Comparison of ENCODE assay signal across 2 cellular contexts in the genomic region with DNA sequence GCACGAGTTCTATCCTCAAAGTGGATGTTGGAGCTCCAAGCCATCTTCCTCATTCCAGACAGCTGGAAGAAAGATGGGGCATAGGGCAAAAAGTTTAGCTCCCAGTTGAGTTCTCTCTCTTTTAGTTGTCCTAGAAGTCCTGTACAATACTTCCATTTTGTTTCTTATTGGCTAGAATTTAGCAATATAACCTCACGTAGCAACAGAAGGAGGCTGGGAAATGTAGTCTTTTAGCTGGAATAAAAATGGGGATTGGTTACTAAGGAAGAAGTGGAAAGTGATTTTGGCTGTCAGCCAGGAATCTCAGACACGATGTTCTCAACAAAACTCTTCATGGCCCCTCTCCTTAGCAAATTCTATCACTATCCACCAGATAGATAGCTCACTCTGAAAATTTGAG.
TF ChIP-seq lines count a peak whose summit lies in the region.

No MANE protein-coding gene starts in this region.

TF ChIP-seq in IMR-90, 13 proteins besides CTCF, POLR2A, EP300 and RAD21:
- TF ChIP-seq, protein P1, sequence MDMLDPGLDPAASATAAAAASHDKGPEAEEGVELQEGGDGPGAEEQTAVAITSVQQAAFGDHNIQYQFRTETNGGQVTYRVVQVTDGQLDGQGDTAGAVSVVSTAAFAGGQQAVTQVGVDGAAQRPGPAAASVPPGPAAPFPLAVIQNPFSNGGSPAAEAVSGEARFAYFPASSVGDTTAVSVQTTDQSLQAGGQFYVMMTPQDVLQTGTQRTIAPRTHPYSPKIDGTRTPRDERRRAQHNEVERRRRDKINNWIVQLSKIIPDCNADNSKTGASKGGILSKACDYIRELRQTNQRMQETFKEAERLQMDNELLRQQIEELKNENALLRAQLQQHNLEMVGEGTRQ (IDR thresholded peaks at IDR 0.05; ENCODE audit: low read depth, low read length): no peak
- TF ChIP-seq MXI1 (IDR thresholded peaks at IDR 0.05; ENCODE audit: borderline replicate concordance, low read depth, low read length) (no peak), RFX5 (IDR thresholded peaks at IDR 0.05; ENCODE audit: low read depth, low read length) (no peak), CHD1 (IDR thresholded peaks at IDR 0.05; ENCODE audit: low read depth, low read length) (no peak), FOS (IDR thresholded peaks at IDR 0.05; ENCODE audit: low read depth, low read length) (no peak)
TF ChIP-seq in IMR-90: peak in this region for 0.

TF ChIP-seq in K562, 482 proteins besides CTCF, POLR2A, EP300 and RAD21:
- TF ChIP-seq CXXC5 (CRISPR knock-in tag; IDR thresholded peaks at IDR 0.05) (peak; percentile 25; the same call in 1 of the 2 replicates), TAL1 (IDR thresholded peaks at IDR 0.05) (no peak), ZNF764 (CRISPR knock-in tag; IDR thresholded peaks at IDR 0.05; ENCODE audit: low read depth) (no peak), NBN (IDR thresholded peaks at IDR 0.05; ENCODE audit: low read depth) (no peak), ATF1 (CRISPR knock-in tag; IDR thresholded peaks at IDR 0.05) (no peak), ATF1 (tag; IDR thresholded peaks at IDR 0.05) (peak; percentile 58), CREM (IDR thresholded peaks at IDR 0.05; ENCODE audit: low read depth) (peak; percentile 14; the same call in 1 of the 2 replicates), ZNF143 (CRISPR knock-in tag; IDR thresholded peaks at IDR 0.05) (peak; percentile 55; the same call in 1 of the 2 replicates), CEBPB (tag; IDR thresholded peaks at IDR 0.05) (0 out of 2 replicates have a peak, but pooled peaks have one; percentile 11), RFX1 (IDR thresholded peaks at IDR 0.05) (peak; percentile 30), HCFC1 (IDR thresholded peaks at IDR 0.05; ENCODE audit: low read depth, low read length) (peak; percentile 70), ZNF165 (CRISPR knock-in tag; IDR thresholded peaks at IDR 0.05; ENCODE audit: borderline replicate concordance) (no peak), ZFPM2 (CRISPR knock-in tag; IDR thresholded peaks at IDR 0.05) (no peak), CSDE1 (IDR thresholded peaks at IDR 0.05) (no peak), STAT5B (CRISPR knock-in tag; IDR thresholded peaks at IDR 0.05) (no peak), NR2C1 (IDR thresholded peaks at IDR 0.05) (peak; percentile 24; the same call in 1 of the 2 replicates), NR2C1 (tag; IDR thresholded peaks at IDR 0.05) (peak; percentile 45; the same call in 1 of the 2 replicates), SIN3B (IDR thresholded peaks at IDR 0.05; ENCODE audit: low read depth) (no peak), ZNF41 (CRISPR knock-in tag; conservative IDR thresholded peaks at IDR 0.05) (no peak), RBM34 (IDR thresholded peaks at IDR 0.05; ENCODE audit: borderline replicate concordance, insufficient read depth, low read length) (no peak)
- TF ChIP-seq, protein P2, sequence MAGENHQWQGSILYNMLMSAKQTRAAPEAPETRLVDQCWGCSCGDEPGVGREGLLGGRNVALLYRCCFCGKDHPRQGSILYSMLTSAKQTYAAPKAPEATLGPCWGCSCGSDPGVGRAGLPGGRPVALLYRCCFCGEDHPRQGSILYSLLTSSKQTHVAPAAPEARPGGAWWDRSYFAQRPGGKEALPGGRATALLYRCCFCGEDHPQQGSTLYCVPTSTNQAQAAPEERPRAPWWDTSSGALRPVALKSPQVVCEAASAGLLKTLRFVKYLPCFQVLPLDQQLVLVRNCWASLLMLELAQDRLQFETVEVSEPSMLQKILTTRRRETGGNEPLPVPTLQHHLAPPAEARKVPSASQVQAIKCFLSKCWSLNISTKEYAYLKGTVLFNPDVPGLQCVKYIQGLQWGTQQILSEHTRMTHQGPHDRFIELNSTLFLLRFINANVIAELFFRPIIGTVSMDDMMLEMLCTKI (IDR thresholded peaks at IDR 0.05; ENCODE audit: partially characterized antibody): no peak
- TF ChIP-seq, protein P3, sequence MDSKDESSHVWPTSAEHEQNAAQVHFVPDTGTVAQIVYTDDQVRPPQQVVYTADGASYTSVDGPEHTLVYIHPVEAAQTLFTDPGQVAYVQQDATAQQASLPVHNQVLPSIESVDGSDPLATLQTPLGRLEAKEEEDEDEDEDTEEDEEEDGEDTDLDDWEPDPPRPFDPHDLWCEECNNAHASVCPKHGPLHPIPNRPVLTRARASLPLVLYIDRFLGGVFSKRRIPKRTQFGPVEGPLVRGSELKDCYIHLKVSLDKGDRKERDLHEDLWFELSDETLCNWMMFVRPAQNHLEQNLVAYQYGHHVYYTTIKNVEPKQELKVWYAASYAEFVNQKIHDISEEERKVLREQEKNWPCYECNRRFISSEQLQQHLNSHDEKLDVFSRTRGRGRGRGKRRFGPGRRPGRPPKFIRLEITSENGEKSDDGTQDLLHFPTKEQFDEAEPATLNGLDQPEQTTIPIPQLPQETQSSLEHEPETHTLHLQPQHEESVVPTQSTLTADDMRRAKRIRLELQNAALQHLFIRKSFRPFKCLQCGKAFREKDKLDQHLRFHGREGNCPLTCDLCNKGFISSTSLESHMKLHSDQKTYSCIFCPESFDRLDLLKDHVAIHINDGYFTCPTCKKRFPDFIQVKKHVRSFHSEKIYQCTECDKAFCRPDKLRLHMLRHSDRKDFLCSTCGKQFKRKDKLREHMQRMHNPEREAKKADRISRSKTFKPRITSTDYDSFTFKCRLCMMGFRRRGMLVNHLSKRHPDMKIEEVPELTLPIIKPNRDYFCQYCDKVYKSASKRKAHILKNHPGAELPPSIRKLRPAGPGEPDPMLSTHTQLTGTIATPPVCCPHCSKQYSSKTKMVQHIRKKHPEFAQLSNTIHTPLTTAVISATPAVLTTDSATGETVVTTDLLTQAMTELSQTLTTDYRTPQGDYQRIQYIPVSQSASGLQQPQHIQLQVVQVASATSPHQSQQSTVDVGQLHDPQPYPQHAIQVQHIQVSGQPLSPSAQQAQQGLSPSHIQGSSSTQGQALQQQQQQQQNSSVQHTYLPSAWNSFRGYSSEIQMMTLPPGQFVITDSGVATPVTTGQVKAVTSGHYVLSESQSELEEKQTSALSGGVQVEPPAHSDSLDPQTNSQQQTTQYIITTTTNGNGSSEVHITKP (IDR thresholded peaks at IDR 0.05; ENCODE audit: partially characterized antibody): no peak
- TF ChIP-seq, protein P4, sequence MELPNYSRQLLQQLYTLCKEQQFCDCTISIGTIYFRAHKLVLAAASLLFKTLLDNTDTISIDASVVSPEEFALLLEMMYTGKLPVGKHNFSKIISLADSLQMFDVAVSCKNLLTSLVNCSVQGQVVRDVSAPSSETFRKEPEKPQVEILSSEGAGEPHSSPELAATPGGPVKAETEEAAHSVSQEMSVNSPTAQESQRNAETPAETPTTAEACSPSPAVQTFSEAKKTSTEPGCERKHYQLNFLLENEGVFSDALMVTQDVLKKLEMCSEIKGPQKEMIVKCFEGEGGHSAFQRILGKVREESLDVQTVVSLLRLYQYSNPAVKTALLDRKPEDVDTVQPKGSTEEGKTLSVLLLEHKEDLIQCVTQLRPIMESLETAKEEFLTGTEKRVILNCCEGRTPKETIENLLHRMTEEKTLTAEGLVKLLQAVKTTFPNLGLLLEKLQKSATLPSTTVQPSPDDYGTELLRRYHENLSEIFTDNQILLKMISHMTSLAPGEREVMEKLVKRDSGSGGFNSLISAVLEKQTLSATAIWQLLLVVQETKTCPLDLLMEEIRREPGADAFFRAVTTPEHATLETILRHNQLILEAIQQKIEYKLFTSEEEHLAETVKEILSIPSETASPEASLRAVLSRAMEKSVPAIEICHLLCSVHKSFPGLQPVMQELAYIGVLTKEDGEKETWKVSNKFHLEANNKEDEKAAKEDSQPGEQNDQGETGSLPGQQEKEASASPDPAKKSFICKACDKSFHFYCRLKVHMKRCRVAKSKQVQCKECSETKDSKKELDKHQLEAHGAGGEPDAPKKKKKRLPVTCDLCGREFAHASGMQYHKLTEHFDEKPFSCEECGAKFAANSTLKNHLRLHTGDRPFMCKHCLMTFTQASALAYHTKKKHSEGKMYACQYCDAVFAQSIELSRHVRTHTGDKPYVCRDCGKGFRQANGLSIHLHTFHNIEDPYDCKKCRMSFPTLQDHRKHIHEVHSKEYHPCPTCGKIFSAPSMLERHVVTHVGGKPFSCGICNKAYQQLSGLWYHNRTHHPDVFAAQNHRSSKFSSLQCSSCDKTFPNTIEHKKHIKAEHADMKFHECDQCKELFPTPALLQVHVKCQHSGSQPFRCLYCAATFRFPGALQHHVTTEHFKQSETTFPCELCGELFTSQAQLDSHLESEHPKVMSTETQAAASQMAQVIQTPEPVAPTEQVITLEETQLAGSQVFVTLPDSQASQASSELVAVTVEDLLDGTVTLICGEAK (IDR thresholded peaks at IDR 0.05): no peak
- TF ChIP-seq, protein P4 (CRISPR knock-in tag; IDR thresholded peaks at IDR 0.05): no peak
